In the genomic region with DNA sequence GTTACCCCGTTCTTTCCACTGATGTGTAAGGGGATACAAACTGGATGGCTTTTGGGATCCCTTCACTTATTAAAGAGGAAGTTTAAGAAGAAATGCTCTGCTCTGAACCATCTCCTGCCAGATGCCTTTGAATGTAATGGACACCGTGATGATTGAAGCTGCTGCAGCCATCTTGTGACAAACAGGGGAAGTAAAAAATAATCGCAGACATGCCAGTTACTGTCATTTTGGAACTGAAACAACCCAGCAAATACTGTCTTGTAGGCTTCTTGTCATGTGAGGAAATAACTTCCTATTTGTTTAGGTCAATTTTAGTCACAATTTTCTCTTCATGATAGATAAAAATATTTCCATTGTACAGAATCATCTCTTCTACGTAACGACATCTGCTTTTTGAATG, we compare ENCODE assay signal across 22 cellular contexts.
DNase-seq lines count a peak whose midpoint lies in the region; ATAC-seq and FAIRE-seq lines count a peak whose summit lies in the region.
"Had no signal": no experiment of that assay in that cellular context is flagged by ENCODE, and none has a peak within 500 bp of the region (broad histone marks: within the 10 kb centered on the region; RNA-seq: fewer than 3 reads in every experiment).

No MANE protein-coding gene starts in this region.

- FAIRE-seq in GM18507 (lab: Jason Lieb, UNC) (peak; percentile 65), small intestine (lab: Jason Lieb, UNC) (no peak)

- no peaks in the 10 kb centered on the region for H3K9me3 ChIP-seq in small intestine (ENCODE audit: control insufficient read depth, low read depth)
- H3K9me3 ChIP-seq: breast epithelium, Caco-2, ovary, Peyer's patch, vagina had no signal

- peak; percentile 54 for ATAC-seq in GM19467 (IDR thresholded peaks at IDR 0.05; ENCODE audit: unreplicated experiment)
- peak; percentile 82 for ATAC-seq in HG02870 (IDR thresholded peaks at IDR 0.05; ENCODE audit: unreplicated experiment)
- ATAC-seq in HG03575 (IDR thresholded peaks at IDR 0.05; ENCODE audit: extremely low read depth, insufficient number of reproducible peaks, low FRiP score, unreplicated experiment), result peak; percentile 74
- ATAC-seq: HCT116 had no signal

- no peaks in the 10 kb centered on the region for H3K4me1 ChIP-seq in small intestine (ENCODE audit: control insufficient read depth in 2 of 2, insufficient read depth in 1 of 2, low read depth in 1 of 2, low read length in 1 of 2)
- H3K4me1 ChIP-seq: breast epithelium, Caco-2, Peyer's patch, vagina had no signal

- H3K4me3 ChIP-seq in small intestine (ENCODE audit: low read depth in 1 of 2, low read length in 2 of 2) (no peak overlapping the region), H7 (ENCODE audit: insufficient read depth, low read depth, low read length) (no peak overlapping the region)
- H3K4me3 ChIP-seq: breast epithelium, hepatocyte, ovary, Peyer's patch, skin epidermis, vagina had no signal

- H3K27me3 ChIP-seq in small intestine (ENCODE audit: control insufficient read depth in 2 of 2, insufficient read depth in 2 of 2, low read length in 2 of 2) (no peaks in the 10 kb centered on the region), H7 (ENCODE audit: control insufficient read depth, insufficient read depth, low read length) (peaks cover 23% of the 10 kb centered on the region)
- H3K27me3 ChIP-seq: breast epithelium, hepatocyte, ovary, Peyer's patch, vagina had no signal

- WGBS in small intestine, 3 donors, result 84 to 88% (median 85%) methylated on average over 5 of the region's 5 CpGs

- DNase-seq in GM18507 (ENCODE audit: extremely low spot score, insufficient read length, low read depth) (no peak), small intestine (no peak), H7 (no peak), LoVo (ENCODE audit: low spot score) (no peak), H4 (ENCODE audit: low spot score) (no peak)
- DNase-seq: activated CD4-positive, alpha-beta T cell treated with anti-CD3 and anti-CD28 coated beads for 4 hours; activated T-cell treated with anti-CD3 and anti-CD28 coated beads for 4 hours; Caco-2; GDM1; kidney glomerular epithelial cell; NCI-H1436; ovary; Peyer's patch had no signal

- no peak overlapping the region for H3K27ac ChIP-seq in small intestine (ENCODE audit: low read depth in 1 of 2, low read length in 1 of 2)
- H3K27ac ChIP-seq: breast epithelium, hepatocyte, KMS-11, ovary, Peyer's patch, skin epidermis, vagina had no signal

- H3K36me3 ChIP-seq in small intestine (ENCODE audit: control insufficient read depth in 2 of 2, insufficient read depth in 2 of 2, low read length in 2 of 2), result no peaks in the 10 kb centered on the region
- H3K36me3 ChIP-seq in H7 (replicated peaks; ENCODE audit: control insufficient read depth, insufficient read depth, low read length), result no peaks in the 10 kb centered on the region
- H3K36me3 ChIP-seq: breast epithelium, ovary, Peyer's patch, vagina had no signal
